Comparison of ENCODE assay signal across 33 cellular contexts in the genomic region with DNA sequence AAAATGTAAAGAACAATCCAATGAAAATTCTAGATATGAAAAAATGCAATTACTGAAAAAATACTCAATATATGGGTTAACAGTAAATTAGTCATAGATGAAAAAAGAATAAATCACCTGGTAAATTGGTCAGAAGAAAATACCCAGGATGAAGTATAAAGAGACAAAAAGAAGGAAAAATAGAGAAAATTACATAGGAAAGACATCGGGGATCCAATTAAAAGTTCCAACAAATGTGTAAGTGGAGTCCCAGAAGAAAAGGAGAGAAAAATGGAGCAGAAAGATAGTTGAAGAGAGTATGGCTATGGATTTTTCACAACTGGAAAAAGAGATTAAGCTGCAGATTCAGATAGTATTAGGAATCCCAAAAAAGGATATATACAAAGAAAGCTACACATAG. TPM values are rescaled to one million over a fixed set of nuclear protein-coding genes. Genes with fewer than 3 reads are reported as not detected.
A peak's percentile ranks its signal among the peaks of the same experiment; 100 is the strongest.
DNase-seq lines count a peak whose midpoint lies in the region; ATAC-seq, FAIRE-seq and TF ChIP-seq lines count a peak whose summit lies in the region.
"Had no signal": no experiment of that assay in that cellular context is flagged by ENCODE, and none has a peak within 500 bp of the region (broad histone marks: within the 10 kb centered on the region; RNA-seq: fewer than 3 reads in every experiment).

No MANE protein-coding gene starts in this region.

- no peak overlapping the region for H2BK12ac ChIP-seq in mesenchymal stem cell (ENCODE audit: low read length in 2 of 2)

- H4K91ac ChIP-seq in mesenchymal stem cell (ENCODE audit: low read length), result no peak overlapping the region

- H3K4me2 ChIP-seq in mesenchymal stem cell (ENCODE audit: low read length, poor library complexity, severe bottlenecking), result no peak overlapping the region
- H3K4me2 ChIP-seq: A549; BLaER1; BLaER1 treated with 17β-estradiol and CSF1 and Interleukin-3, amounts not matched to agents 10 nM and 100 nM had no signal

- H3K18ac ChIP-seq in mesenchymal stem cell (ENCODE audit: low read depth in 1 of 2, low read length in 2 of 2), result no peak overlapping the region

- no peak overlapping the region for H3K9ac ChIP-seq in mesenchymal stem cell (ENCODE audit: low read length)
- H3K9ac ChIP-seq: BLaER1; BLaER1 treated with 17β-estradiol and CSF1 and Interleukin-3, amounts not matched to agents 10 nM and 100 nM had no signal

- H2AK5ac ChIP-seq in mesenchymal stem cell (ENCODE audit: low read length, severe bottlenecking), result no peak overlapping the region

- H3K27ac ChIP-seq in HEK293 (ENCODE audit: extremely low read depth, low read depth, low read length) (no peak overlapping the region), mesenchymal stem cell (ENCODE audit: low read length, poor library complexity, severe bottlenecking) (no peak overlapping the region), small intestine (ENCODE audit: low read depth in 1 of 2, low read length in 1 of 2) (no peak overlapping the region)
- H3K27ac ChIP-seq: 22Rv1; A549; BLaER1; BLaER1 treated with 17β-estradiol and CSF1 and Interleukin-3, amounts not matched to agents 10 nM and 100 nM; C4-2B had no signal

- no peak overlapping the region for H2AFZ ChIP-seq in mesenchymal stem cell (ENCODE audit: low read depth, low read length)

- H3K27ac Mint-ChIP-seq in progenitor cell of endocrine pancreas, result no peak overlapping the region
- H3K27ac Mint-ChIP-seq: B cell; CD14-positive monocyte; CD4-positive, alpha-beta T cell; CD8-positive, alpha-beta T cell had no signal

- ATAC-seq in GM21576 (IDR thresholded peaks at IDR 0.05; ENCODE audit: unreplicated experiment), result no peak
- ATAC-seq: A549; CD8-positive, alpha-beta T cell had no signal

- no peaks in the 10 kb centered on the region for H3K4me1 ChIP-seq in HEK293 (ENCODE audit: control insufficient read depth, insufficient read depth, low read length)
- no peaks in the 10 kb centered on the region for H3K4me1 ChIP-seq in mesenchymal stem cell (ENCODE audit: control insufficient read depth, insufficient read depth, low read depth, low read length)
- no peaks in the 10 kb centered on the region for H3K4me1 ChIP-seq in small intestine (ENCODE audit: control insufficient read depth in 2 of 2, insufficient read depth in 1 of 2, low read depth in 1 of 2, low read length in 1 of 2)
- H3K4me1 ChIP-seq: A549, BE2C, Caco-2 had no signal

- CTCF ChIA-PET in HEK293 (lab: Yijun Ruan, JAX), result no interaction called here

- no peak for TF ChIP-seq CTCF in HEK293 (tag by site-specific recombination; IDR thresholded peaks at IDR 0.05)
- TF ChIP-seq CTCF in progenitor cell of endocrine pancreas (IDR thresholded peaks at IDR 0.05; ENCODE audit: unreplicated experiment), result no peak

- no peak overlapping the region for H3K14ac ChIP-seq in mesenchymal stem cell (ENCODE audit: low read length in 2 of 2)

- H3K4ac ChIP-seq in mesenchymal stem cell (ENCODE audit: low read depth in 1 of 2, low read length in 2 of 2), result no peak overlapping the region

- peaks cover 26% of the 10 kb centered on the region for H3K36me3 Mint-ChIP-seq in progenitor cell of endocrine pancreas (ENCODE audit: insufficient read depth)
- H3K36me3 Mint-ChIP-seq: CD14-positive monocyte had no signal

- H3K36me3 ChIP-seq in HEK293 (ENCODE audit: control insufficient read depth in 2 of 2, insufficient read depth in 1 of 2, low read length in 2 of 2) (no peaks in the 10 kb centered on the region), mesenchymal stem cell (ENCODE audit: control insufficient read depth in 1 of 2, insufficient read depth in 2 of 2, low read depth in 1 of 2, low read length in 2 of 2) (no peaks in the 10 kb centered on the region), small intestine (ENCODE audit: control insufficient read depth in 2 of 2, insufficient read depth in 2 of 2, low read length in 2 of 2) (no peaks in the 10 kb centered on the region)
- H3K36me3 ChIP-seq: BE2C; BLaER1; BLaER1 treated with 17β-estradiol and CSF1 and Interleukin-3, amounts not matched to agents 10 nM and 100 nM had no signal

- no peak overlapping the region for H2BK120ac ChIP-seq in mesenchymal stem cell (ENCODE audit: low read depth, low read length)

- POLR2A ChIA-PET in HEK293 (lab: Yijun Ruan, JAX), result interaction anchor here (1.6 kb wide), 1 partner anchor 19 kb away, joined by 3 read pairs; no protein-coding TSS in a partner anchor

- no peak overlapping the region for H3K4me3 Mint-ChIP-seq in progenitor cell of endocrine pancreas (ENCODE audit: low read depth)
- H3K4me3 Mint-ChIP-seq: B cell; CD14-positive monocyte; CD4-positive, alpha-beta memory T cell; CD4-positive, alpha-beta T cell; CD4-positive, CD25-positive, alpha-beta regulatory T cell; CD8-positive, alpha-beta memory T cell; CD8-positive, alpha-beta T cell had no signal

- H3K27me3 ChIP-seq in mesenchymal stem cell (ENCODE audit: control insufficient read depth in 1 of 2, insufficient read depth in 1 of 2, low read length in 2 of 2), result no peaks in the 10 kb centered on the region
- H3K27me3 ChIP-seq in small intestine (ENCODE audit: control insufficient read depth in 2 of 2, insufficient read depth in 2 of 2, low read length in 2 of 2), result no peaks in the 10 kb centered on the region
- H3K27me3 ChIP-seq: BE2C; BLaER1; BLaER1 treated with 17β-estradiol and CSF1 and Interleukin-3, amounts not matched to agents 10 nM and 100 nM had no signal

- H2BK5ac ChIP-seq in mesenchymal stem cell (ENCODE audit: low read depth, low read length, poor library complexity, severe bottlenecking), result peak overlapping the region; percentile 44

- H3K79me1 ChIP-seq in mesenchymal stem cell (replicated peaks; ENCODE audit: low read length, poor library complexity, severe bottlenecking), result no peaks in the 10 kb centered on the region

- H3K27me3 Mint-ChIP-seq in progenitor cell of endocrine pancreas, result no peaks in the 10 kb centered on the region
- H3K27me3 Mint-ChIP-seq: B cell; CD4-positive, alpha-beta memory T cell; CD4-positive, alpha-beta T cell; CD4-positive, CD25-positive, alpha-beta regulatory T cell; CD8-positive, alpha-beta memory T cell had no signal

- H3K4me1 Mint-ChIP-seq in progenitor cell of endocrine pancreas (ENCODE audit: low read depth), result no peaks in the 10 kb centered on the region
- H3K4me1 Mint-ChIP-seq: CD14-positive monocyte had no signal

- no peak overlapping the region for H3K4me3 ChIP-seq in HEK293 (ENCODE audit: low read depth, low read length)
- H3K4me3 ChIP-seq in mesenchymal stem cell (ENCODE audit: insufficient read depth in 1 of 2, low read depth in 1 of 2, low read length in 2 of 2), result no peak overlapping the region
- H3K4me3 ChIP-seq in small intestine (ENCODE audit: low read depth in 1 of 2, low read length in 2 of 2), result no peak overlapping the region
- H3K4me3 ChIP-seq: A549; BLaER1; BLaER1 treated with 17β-estradiol and CSF1 and Interleukin-3, amounts not matched to agents 10 nM and 100 nM had no signal

- H2BK15ac ChIP-seq in mesenchymal stem cell (ENCODE audit: low read depth, poor library complexity, severe bottlenecking), result no peak overlapping the region

- H3K9me3 Mint-ChIP-seq in progenitor cell of endocrine pancreas (ENCODE audit: low read depth), result peaks cover 27% of the 10 kb centered on the region

- FAIRE-seq in small intestine (lab: Jason Lieb, UNC), result peak; percentile 49
- FAIRE-seq: A549, D721Med had no signal

- WGBS in mesenchymal stem cell, result 90% methylated on average over 1 of the region's 1 CpG
- 93 to 100% (median 97%) methylated on average over 1 of the region's 1 CpG for WGBS in small intestine, 3 donors

- H3K23ac ChIP-seq in mesenchymal stem cell (ENCODE audit: low read length in 2 of 2), result no peak overlapping the region

- DNase-seq in mesenchymal stem cell (no peak), small intestine (no peak), DMS153 (lab: John Stamatoyannopoulos, UW) (no peak), progenitor cell of endocrine pancreas (ENCODE audit: low spot score, unreplicated experiment) (no peak)
- DNase-seq: 8988T; ACHN; AML-193; BE2C; C1 segment of cervical spinal cord; Caco-2; Calu3; CD4-positive, alpha-beta memory T cell; CD4-positive, alpha-beta T cell; CD4-positive, CD25-positive, alpha-beta regulatory T cell; CD8-positive, alpha-beta memory T cell; CD8-positive, alpha-beta T cell; COR-L47; DMS 273 treated with DMSO at 0.1 percent for 48 hours; DMS53; DMS79; DMS79 treated with DMSO at 0.1 percent for 48 hours; DND-41; EL had no signal

- H3K9me3 ChIP-seq in HEK293 (ENCODE audit: control insufficient read depth, insufficient read depth, low read depth, low read length) (no peaks in the 10 kb centered on the region), mesenchymal stem cell (ENCODE audit: control insufficient read depth, low read length) (peaks cover 13% of the 10 kb centered on the region), small intestine (ENCODE audit: control insufficient read depth, low read depth) (no peaks in the 10 kb centered on the region)
- H3K9me3 ChIP-seq: BE2C, Caco-2 had no signal

- H4K8ac ChIP-seq in mesenchymal stem cell (ENCODE audit: low read length), result no peak overlapping the region

TF ChIP-seq in HEK293, 187 proteins besides CTCF, POLR2A, EP300 and RAD21:
- TF ChIP-seq ZNF747 (tag by site-specific recombination; IDR thresholded peaks at IDR 0.05) (no peak), ZNF571 (tag by site-specific recombination; IDR thresholded peaks at IDR 0.05) (no peak), ZNF133 (tag by site-specific recombination; IDR thresholded peaks at IDR 0.05) (peak; percentile 94), GLI2 (tag by site-specific recombination; IDR thresholded peaks at IDR 0.05; ENCODE audit: borderline replicate concordance, low read depth) (no peak), ZNF843 (tag by site-specific recombination; IDR thresholded peaks at IDR 0.05) (no peak)
- TF ChIP-seq, protein P1, sequence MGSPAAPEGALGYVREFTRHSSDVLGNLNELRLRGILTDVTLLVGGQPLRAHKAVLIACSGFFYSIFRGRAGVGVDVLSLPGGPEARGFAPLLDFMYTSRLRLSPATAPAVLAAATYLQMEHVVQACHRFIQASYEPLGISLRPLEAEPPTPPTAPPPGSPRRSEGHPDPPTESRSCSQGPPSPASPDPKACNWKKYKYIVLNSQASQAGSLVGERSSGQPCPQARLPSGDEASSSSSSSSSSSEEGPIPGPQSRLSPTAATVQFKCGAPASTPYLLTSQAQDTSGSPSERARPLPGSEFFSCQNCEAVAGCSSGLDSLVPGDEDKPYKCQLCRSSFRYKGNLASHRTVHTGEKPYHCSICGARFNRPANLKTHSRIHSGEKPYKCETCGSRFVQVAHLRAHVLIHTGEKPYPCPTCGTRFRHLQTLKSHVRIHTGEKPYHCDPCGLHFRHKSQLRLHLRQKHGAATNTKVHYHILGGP (tag by site-specific recombination; IDR thresholded peaks at IDR 0.05), result no peak
TF ChIP-seq in HEK293: peak in this region for 1.

RNA-seq across cellular contexts. Expression of gene UFL1, which starts 18.7 kb away (rescaled TPM):
- polyA plus RNA-seq in mesenchymal stem cell (2013, experiment 1 of 2), result 20.6 TPM
- 21.9 TPM for polyA plus RNA-seq in mesenchymal stem cell (2013, experiment 2 of 2)
- polyA plus RNA-seq in small intestine, result 10 to 100 TPM in 2 of 3 donors, 1 to 10 TPM in 1; 9.7 to 15.3 (median 11.9) TPM
- total RNA-seq in progenitor cell of endocrine pancreas, result 20.7 and 22.9 TPM in 2 replicates
